Comparison of ENCODE assay signal across 8 cellular contexts in the genomic region with DNA sequence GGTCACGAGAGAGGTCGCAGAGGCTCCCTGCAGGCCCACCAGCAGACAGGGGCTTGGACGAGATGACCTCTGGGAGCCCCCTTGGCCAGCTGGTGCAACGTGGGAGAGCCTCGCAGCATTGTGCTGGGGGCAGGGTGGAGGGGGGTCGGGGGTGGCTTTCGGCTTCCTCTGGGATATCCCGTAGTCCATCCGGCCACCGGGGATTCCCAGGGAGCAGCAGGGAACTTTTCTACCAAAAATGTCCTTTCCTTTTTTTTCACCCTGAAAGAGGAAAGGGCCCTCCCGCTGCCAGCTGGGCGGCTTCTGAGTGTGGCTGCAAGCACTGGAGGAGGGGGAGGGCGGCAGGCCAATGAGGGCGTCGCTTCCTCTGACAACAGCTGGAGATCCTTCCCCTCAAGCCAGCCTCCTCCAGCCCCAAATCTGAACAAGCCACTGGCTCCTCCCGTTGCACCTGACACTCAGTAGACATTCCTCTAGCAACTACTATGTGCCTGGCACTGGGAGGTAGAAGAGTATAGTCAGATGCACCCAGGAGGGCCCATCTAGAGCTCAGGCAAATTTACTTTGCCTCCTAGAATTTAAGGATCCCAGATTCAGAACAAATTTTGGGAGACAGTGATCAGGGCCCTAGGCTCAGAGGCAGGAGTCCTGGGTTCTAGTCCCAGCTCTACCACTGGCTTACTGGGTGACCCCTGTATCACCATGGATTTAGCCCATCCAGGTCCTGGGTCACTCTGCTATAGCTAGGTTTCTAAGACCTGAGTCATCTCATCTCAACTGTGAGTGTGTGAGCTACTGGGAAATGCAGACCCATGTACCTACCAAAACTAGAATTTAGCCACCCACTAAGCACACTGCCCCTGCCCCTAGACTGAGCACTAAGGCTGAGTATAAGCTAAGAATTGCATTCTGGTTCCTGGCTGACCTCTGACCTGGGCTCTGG.
DNase-seq lines count a peak whose midpoint lies in the region; ATAC-seq and TF ChIP-seq lines count a peak whose summit lies in the region.

No MANE protein-coding gene starts in this region.

- no peak for TF ChIP-seq CTCF in choroid plexus epithelial cell (conservative IDR thresholded peaks at IDR 0.05; ENCODE audit: low read depth, low read length)

- H3K36me3 Mint-ChIP-seq in stimulated activated effector memory CD8-positive, alpha-beta T cell treated with anti-CD3 and anti-CD28 coated beads, Interleukin-12 subunit alpha, Interleukin-12 subunit beta, amount 100 ng/mL, for 72 hours: peaks cover 45% of the 10 kb centered on the region

- H3K27ac Mint-ChIP-seq in stimulated activated effector memory CD8-positive, alpha-beta T cell treated with anti-CD3 and anti-CD28 coated beads, Interleukin-12 subunit alpha, Interleukin-12 subunit beta, amount 100 ng/mL, for 72 hours: peak overlapping the region; percentile 94

- peak in 2 of 3 experiments; percentile 4 to 6 for DNase-seq in NCI-H1417 (lab: John Stamatoyannopoulos, UW)
- DNase-seq in NCI-H1417 treated with DMSO at 0.1 percent for 48 hours (lab: John Stamatoyannopoulos, UW): no peak
- DNase-seq in T-helper 2 cell: peak in 3 of 5 experiments; percentile 9 to 65 (median 17)
- peak; percentile 81 for DNase-seq in choroid plexus epithelial cell (ENCODE audit: low read depth)
- DNase-seq in kidney tubule cell (ENCODE audit: low spot score): peak; percentile 39
- no peak for DNase-seq in stimulated activated effector memory CD8-positive, alpha-beta T cell treated with anti-CD3 and anti-CD28 coated beads, Interleukin-12 subunit alpha, Interleukin-12 subunit beta, amount 100 ng/mL, for 72 hours (ENCODE audit: low spot score in 2 of 2)
- DNase-seq in middle frontal gyrus (ENCODE audit: extremely low spot score, low spot score): no peak

- peaks cover 86% of the 10 kb centered on the region for H3K4me1 Mint-ChIP-seq in stimulated activated effector memory CD8-positive, alpha-beta T cell treated with anti-CD3 and anti-CD28 coated beads, Interleukin-12 subunit alpha, Interleukin-12 subunit beta, amount 100 ng/mL, for 72 hours

- ATAC-seq in HG03378 (IDR thresholded peaks at IDR 0.05; ENCODE audit: unreplicated experiment): peak; percentile 35
- ATAC-seq in stimulated activated effector memory CD8-positive, alpha-beta T cell treated with anti-CD3 and anti-CD28 coated beads, Interleukin-12 subunit alpha, Interleukin-12 subunit beta, amount 100 ng/mL, for 72 hours: peak; percentile 52

- H3K9me3 Mint-ChIP-seq in stimulated activated effector memory CD8-positive, alpha-beta T cell treated with anti-CD3 and anti-CD28 coated beads, Interleukin-12 subunit alpha, Interleukin-12 subunit beta, amount 100 ng/mL, for 72 hours: no peaks in the 10 kb centered on the region

- H3K4me3 Mint-ChIP-seq in stimulated activated effector memory CD8-positive, alpha-beta T cell treated with anti-CD3 and anti-CD28 coated beads, Interleukin-12 subunit alpha, Interleukin-12 subunit beta, amount 100 ng/mL, for 72 hours: peak overlapping the region; percentile 47

- H3K4me3 ChIP-seq in choroid plexus epithelial cell (ENCODE audit: low read depth, low read length): no peak overlapping the region

Comparison
In these comparisons a context has a peak if more than half of its experiments do, and no peak if none do; other contexts are left out.
1. DNase-seq: peak in NCI-H1417 (2 of 3), T-helper 2 cell (3 of 5), choroid plexus epithelial cell (single experiment) and kidney tubule cell (single experiment); none in NCI-H1417 treated with DMSO at 0.1 percent for 48 hours (single experiment), stimulated activated effector memory CD8-positive, alpha-beta T cell treated with anti-CD3 and anti-CD28 coated beads, Interleukin-12 subunit alpha, Interleukin-12 subunit beta, amount 100 ng/mL, for 72 hours (0 of 2) and middle frontal gyrus (single experiment).